8 cellular contexts compared by ENCODE assay signal in genomic region chr21:10417551-10418002, GRCh38.
DNase-seq lines count a peak whose midpoint lies in the region; ATAC-seq, FAIRE-seq and TF ChIP-seq lines count a peak whose summit lies in the region.
"Not testable (repeated sequence)": the region's sequence is repeated elsewhere in the genome, so short reads cannot be mapped to it uniquely, and the experiment has no call there.

No MANE protein-coding gene starts in this region.

- H3K36me3 ChIP-seq in adipocyte (ENCODE audit: control insufficient read depth, insufficient read depth, low read length, severe bottlenecking); esophagus muscularis mucosa; iPS-20b (ENCODE audit: insufficient read depth, low read depth, low read length); lower lobe of right lung: not testable (repeated sequence)

- 70% methylated on average over 12 of the region's 12 CpGs for WGBS in esophagus muscularis mucosa

- DNase-seq in AG20443 (ENCODE audit: low spot score) = peak; percentile 33
- peak; percentile 39 for DNase-seq in H4 (ENCODE audit: low spot score)
- DNase-seq in adipocyte (ENCODE audit: low read depth) = peak; percentile 8
- DNase-seq in esophagus muscularis mucosa (ENCODE audit: extremely low spot score) = peak; percentile 98
- not testable (repeated sequence) for DNase-seq in lower lobe of right lung; sciatic nerve (ENCODE audit: low spot score)
- peak; percentile 3 for DNase-seq in urothelium cell line (ENCODE audit: low spot score)

- TF ChIP-seq POLR2A in esophagus muscularis mucosa (IDR thresholded peaks at IDR 0.05; ENCODE audit: low read depth) = not testable (repeated sequence)

- FAIRE-seq in urothelium cell line (lab: Jason Lieb, UNC) = not testable (repeated sequence)

- peak; percentile 19 to 29 for ATAC-seq in lower lobe of right lung
- ATAC-seq in sciatic nerve = peak; percentile 13

- H3K9ac ChIP-seq in adipocyte (ENCODE audit: low read length); iPS-20b (ENCODE audit: low read depth, low read length): not testable (repeated sequence)

- H3K4me3 ChIP-seq in adipocyte (ENCODE audit: low read length); esophagus muscularis mucosa; lower lobe of right lung: not testable (repeated sequence)
- 0 out of 2 replicates have a peak overlapping the region, but pooled peaks have one; percentile 36 for H3K4me3 ChIP-seq in iPS-20b (ENCODE audit: low read length)

- not testable (repeated sequence) for TF ChIP-seq EP300 in esophagus muscularis mucosa (IDR thresholded peaks at IDR 0.05)

- not testable (repeated sequence) for H3K27me3 ChIP-seq in adipocyte (replicated peaks; ENCODE audit: control insufficient read depth, insufficient read depth, low read length); iPS-20b (ENCODE audit: insufficient read depth, low read length); lower lobe of right lung (ENCODE audit: low read depth)
- peaks cover 0 to 19% (median 0%) of the 10 kb centered on the region in 4 donors for H3K27me3 ChIP-seq in esophagus muscularis mucosa

- TF ChIP-seq CTCF in esophagus muscularis mucosa (IDR thresholded peaks at IDR 0.05); lower lobe of right lung (IDR thresholded peaks at IDR 0.05): not testable (repeated sequence)

- intact Hi-C loops in esophagus muscularis mucosa (cut with DNase I); lower lobe of right lung (cut with DNase I); sciatic nerve (cut with DNase I): not testable (repeated sequence)

- H3K9me3 ChIP-seq in adipocyte (ENCODE audit: control insufficient read depth, low read length) = not testable (repeated sequence)
- peaks cover 0 to 18% (median 12%) of the 10 kb centered on the region in 4 donors for H3K9me3 ChIP-seq in esophagus muscularis mucosa
- peaks cover 95% of the 10 kb centered on the region for H3K9me3 ChIP-seq in iPS-20b (ENCODE audit: insufficient read depth, low read depth, low read length)
- peaks cover 37% of the 10 kb centered on the region for H3K9me3 ChIP-seq in lower lobe of right lung

- H3K4me1 ChIP-seq in adipocyte (ENCODE audit: control insufficient read depth, insufficient read depth, low read length); esophagus muscularis mucosa; iPS-20b (ENCODE audit: insufficient read depth, low read length); lower lobe of right lung: not testable (repeated sequence)

- not testable (repeated sequence) for H3K27ac ChIP-seq in esophagus muscularis mucosa (replicated peaks in 1 of 4); iPS-20b (ENCODE audit: low read length); lower lobe of right lung
